ENCODE assay signal across 22 cellular contexts in the genomic region with DNA sequence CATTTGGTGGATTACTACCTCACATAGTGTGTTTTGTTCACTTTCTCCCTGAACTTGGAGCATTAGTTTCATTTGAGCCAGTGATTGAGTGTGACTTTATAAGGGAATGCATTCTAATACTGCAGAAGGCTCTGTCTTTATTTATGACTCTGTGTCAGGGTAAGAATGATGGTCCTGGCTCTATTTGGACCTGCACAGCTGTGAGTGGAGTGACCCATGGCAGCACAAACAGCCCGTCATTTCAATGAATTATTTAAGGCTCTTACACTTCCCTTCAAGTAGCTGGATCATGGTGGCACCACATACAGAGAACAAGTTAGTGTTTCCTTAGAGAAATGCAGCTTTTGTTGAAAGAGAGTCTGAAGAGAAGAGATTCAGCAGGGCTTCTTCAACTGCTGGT. TPM values are rescaled to one million over a fixed set of nuclear protein-coding genes. Genes with fewer than 3 reads are reported as not detected.
"Had no signal": no experiment of that assay in that cellular context is flagged by ENCODE, and none has a peak within 500 bp of the region (broad histone marks: within the 10 kb centered on the region; RNA-seq: fewer than 3 reads in every experiment).

No MANE protein-coding gene starts in this region.

- H3K9me3 ChIP-seq: lower lobe of right lung, sigmoid colon, transverse colon had no signal

- H3K9me3 Mint-ChIP-seq: activated naive CD8-positive, alpha-beta T cell treated with anti-CD3 and anti-CD28 coated beads, Interleukin-2, amount 50 U/mL, for 24 hours; activated T-cell treated with anti-CD3 and anti-CD28 coated beads, Interleukin-2, amount 50 U/mL, for 72 hours; naive thymus-derived CD8-positive, alpha-beta T cell; stimulated activated naive B cell treated with anti-CD40 and anti-IgM and Interleukin-4, amounts not matched to agents 10 μg/mL and 1 μg/mL and 100 μg/mL, for 72 hours had no signal

- H3K4me1 Mint-ChIP-seq: activated naive CD8-positive, alpha-beta T cell treated with anti-CD3 and anti-CD28 coated beads, Interleukin-2, amount 50 U/mL, for 24 hours; stimulated activated naive B cell treated with anti-CD40 and anti-IgM and Interleukin-4, amounts not matched to agents 10 μg/mL and 1 μg/mL and 100 μg/mL, for 72 hours had no signal

- ATAC-seq: activated naive CD8-positive, alpha-beta T cell treated with anti-CD3 and anti-CD28 coated beads, Interleukin-2, amount 50 U/mL, for 24 hours; activated T-cell treated with anti-CD3 and anti-CD28 coated beads, Interleukin-2, amount 50 U/mL, for 72 hours; left colon; lower lobe of right lung; naive thymus-derived CD8-positive, alpha-beta T cell; stimulated activated naive B cell treated with anti-CD40 and anti-IgM and Interleukin-4, amounts not matched to agents 10 μg/mL and 1 μg/mL and 100 μg/mL, for 72 hours had no signal

- H3K79me2 ChIP-seq: parathyroid adenoma had no signal

- H3K4me3 Mint-ChIP-seq: activated naive CD8-positive, alpha-beta T cell treated with anti-CD3 and anti-CD28 coated beads, Interleukin-2, amount 50 U/mL, for 24 hours; activated T-cell treated with anti-CD3 and anti-CD28 coated beads, Interleukin-2, amount 50 U/mL, for 72 hours; naive thymus-derived CD8-positive, alpha-beta T cell; stimulated activated naive B cell treated with anti-CD40 and anti-IgM and Interleukin-4, amounts not matched to agents 10 μg/mL and 1 μg/mL and 100 μg/mL, for 72 hours had no signal

- H3K27ac ChIP-seq: cardiac muscle cell, epithelial cell of prostate, lower lobe of right lung, parathyroid adenoma, transverse colon had no signal

- H3K36me3 Mint-ChIP-seq: naive thymus-derived CD8-positive, alpha-beta T cell; stimulated activated naive B cell treated with anti-CD40 and anti-IgM and Interleukin-4, amounts not matched to agents 10 μg/mL and 1 μg/mL and 100 μg/mL, for 72 hours had no signal

- H3K27me3 ChIP-seq: cardiac muscle cell, sigmoid colon, transverse colon had no signal

- FAIRE-seq: keratinocyte, urothelium cell line had no signal

- H3K9ac ChIP-seq: parathyroid adenoma had no signal

- H3K4me1 ChIP-seq: lower lobe of right lung, parathyroid adenoma, sigmoid colon, transverse colon had no signal

- DNase-seq: activated CD4-positive, alpha-beta T cell treated with anti-CD3 and anti-CD28 coated beads, Interleukin-2, amount 50 U/mL, for 48 hours; activated effector memory CD4-positive, alpha-beta T cell treated with anti-CD3 and anti-CD28 coated beads, Interleukin-2, amount 50 U/mL, for 16 hours; activated naive CD4-positive, alpha-beta T cell treated with anti-CD3 and anti-CD28 coated beads, Interleukin-2, amount 50 U/mL, for 16 hours; activated naive CD8-positive, alpha-beta T cell treated with anti-CD3 and anti-CD28 coated beads, Interleukin-2, amount 50 U/mL, for 24 hours; activated T-cell treated with anti-CD3 and anti-CD28 coated beads, Interleukin-2, amount 50 U/mL, for 72 hours; cortex of kidney; foreskin fibroblast; left colon; lower lobe of right lung; naive thymus-derived CD8-positive, alpha-beta T cell; sigmoid colon; stimulated activated CD4-positive, alpha-beta T cell treated with anti-CD3 and anti-CD28 coated beads, Interleukin-2, amount 100 ng/mL, for 48 hours; stimulated activated CD8-positive, alpha-beta memory T cell treated with anti-CD3 and anti-CD28 coated beads, Interleukin-4, amount 100 ng/mL, for 48 hours; stimulated activated naive B cell treated with anti-CD40 and anti-IgM and Interleukin-4, amounts not matched to agents 10 μg/mL and 1 μg/mL and 100 μg/mL, for 72 hours; T-helper 9 cell; transverse colon had no signal

- H3K27ac Mint-ChIP-seq: activated naive CD8-positive, alpha-beta T cell treated with anti-CD3 and anti-CD28 coated beads, Interleukin-2, amount 50 U/mL, for 24 hours; activated T-cell treated with anti-CD3 and anti-CD28 coated beads, Interleukin-2, amount 50 U/mL, for 72 hours; naive thymus-derived CD8-positive, alpha-beta T cell; stimulated activated naive B cell treated with anti-CD40 and anti-IgM and Interleukin-4, amounts not matched to agents 10 μg/mL and 1 μg/mL and 100 μg/mL, for 72 hours had no signal

- H3K4me3 ChIP-seq: cardiac muscle cell, lower lobe of right lung, sigmoid colon, transverse colon had no signal

- H3K36me3 ChIP-seq: cardiac muscle cell, lower lobe of right lung, sigmoid colon, transverse colon had no signal

- H2AFZ ChIP-seq: parathyroid adenoma had no signal

RNA-seq across cellular contexts. Expression of a gene that starts 16.4 kb away (rescaled TPM):
- total RNA-seq: naive thymus-derived CD8-positive, alpha-beta T cell; T-helper 1 cell treated with Interleukin-12 subunit alpha and Interleukin-12 subunit beta and Interleukin-4 antibody, amounts not matched to agents 30 ng/mL and 1 ng/mL, for 36 hours had no signal
- polyA plus RNA-seq: keratinocyte; naive thymus-derived CD8-positive, alpha-beta T cell had no signal
